Comparison of ENCODE assay signal across 23 cellular contexts in genomic region chr15:29933043-29933442, GRCh38.
"Had no signal": no experiment of that assay in that cellular context is flagged by ENCODE, and none has a peak within 500 bp of the region (broad histone marks: within the 10 kb centered on the region; RNA-seq: fewer than 3 reads in every experiment).

No MANE protein-coding gene starts in this region.

- FAIRE-seq: urothelium cell line had no signal

- H3K4me2 ChIP-seq: neural progenitor cell, smooth muscle cell had no signal

- ATAC-seq: effector memory CD8-positive, alpha-beta T cell; gastroesophageal sphincter; left cardiac atrium; lower lobe of right lung; natural killer cell treated with Interleukin-12 subunit alpha and Interleukin-12 subunit beta and Interleukin-15 and Interleukin-18, amount 100 ng/mL, for 72 hours; right cardiac atrium; stimulated activated effector memory CD8-positive, alpha-beta T cell treated with anti-CD3 and anti-CD28 coated beads, Interleukin-12 subunit alpha, Interleukin-12 subunit beta, amount 100 ng/mL, for 72 hours; stimulated activated naive CD8-positive, alpha-beta T cell treated with anti-CD3 and anti-CD28 coated beads, Interleukin-15, Interleukin-2, amounts not matched to agents 100 U/mL and 50 U/mL, for 24 hours had no signal

- H2AFZ ChIP-seq: neural progenitor cell had no signal

- H3K27ac ChIP-seq: gastroesophageal sphincter, left ventricle myocardium inferior, lower lobe of right lung, neural progenitor cell, ovary, suprapubic skin, thyroid gland had no signal

- DNase-seq: effector memory CD8-positive, alpha-beta T cell; erythroblast; glutamatergic neuron; kidney; left cardiac atrium; left ventricle myocardium inferior; lower lobe of right lung; mesenchymal stem cell; midbrain; nucleus accumbens; ovary; right cardiac atrium; stimulated activated CD4-positive, alpha-beta T cell treated with anti-CD3 and anti-CD28 coated beads, Interleukin-4, amount 100 ng/mL, for 1 hour; stimulated activated CD8-positive, alpha-beta memory T cell treated with anti-CD3 and anti-CD28 coated beads, Interleukin-4, amount 100 ng/mL, for 48 hours; stimulated activated naive CD8-positive, alpha-beta T cell treated with anti-CD3 and anti-CD28 coated beads, Interleukin-15, Interleukin-2, amounts not matched to agents 100 U/mL and 50 U/mL, for 24 hours; thyroid gland had no signal

- H3K9me3 ChIP-seq: gastroesophageal sphincter, left ventricle myocardium inferior, lower lobe of right lung, ovary, suprapubic skin, thyroid gland had no signal

- H3K4me1 ChIP-seq: gastroesophageal sphincter, left ventricle myocardium inferior, lower lobe of right lung, neural progenitor cell, suprapubic skin, thyroid gland had no signal

- H3K4me3 ChIP-seq: gastroesophageal sphincter, left ventricle myocardium inferior, lower lobe of right lung, neural progenitor cell, ovary, smooth muscle cell, suprapubic skin, thyroid gland had no signal

- H3K9ac ChIP-seq: neural progenitor cell had no signal

- H3K36me3 ChIP-seq: gastroesophageal sphincter, left ventricle myocardium inferior, lower lobe of right lung, neural progenitor cell, ovary, suprapubic skin, thyroid gland had no signal

- H3K27me3 ChIP-seq: gastroesophageal sphincter, neural progenitor cell, ovary, suprapubic skin, thyroid gland had no signal
